Comparison of ENCODE assay signal across 8 cellular contexts in the genomic region with DNA sequence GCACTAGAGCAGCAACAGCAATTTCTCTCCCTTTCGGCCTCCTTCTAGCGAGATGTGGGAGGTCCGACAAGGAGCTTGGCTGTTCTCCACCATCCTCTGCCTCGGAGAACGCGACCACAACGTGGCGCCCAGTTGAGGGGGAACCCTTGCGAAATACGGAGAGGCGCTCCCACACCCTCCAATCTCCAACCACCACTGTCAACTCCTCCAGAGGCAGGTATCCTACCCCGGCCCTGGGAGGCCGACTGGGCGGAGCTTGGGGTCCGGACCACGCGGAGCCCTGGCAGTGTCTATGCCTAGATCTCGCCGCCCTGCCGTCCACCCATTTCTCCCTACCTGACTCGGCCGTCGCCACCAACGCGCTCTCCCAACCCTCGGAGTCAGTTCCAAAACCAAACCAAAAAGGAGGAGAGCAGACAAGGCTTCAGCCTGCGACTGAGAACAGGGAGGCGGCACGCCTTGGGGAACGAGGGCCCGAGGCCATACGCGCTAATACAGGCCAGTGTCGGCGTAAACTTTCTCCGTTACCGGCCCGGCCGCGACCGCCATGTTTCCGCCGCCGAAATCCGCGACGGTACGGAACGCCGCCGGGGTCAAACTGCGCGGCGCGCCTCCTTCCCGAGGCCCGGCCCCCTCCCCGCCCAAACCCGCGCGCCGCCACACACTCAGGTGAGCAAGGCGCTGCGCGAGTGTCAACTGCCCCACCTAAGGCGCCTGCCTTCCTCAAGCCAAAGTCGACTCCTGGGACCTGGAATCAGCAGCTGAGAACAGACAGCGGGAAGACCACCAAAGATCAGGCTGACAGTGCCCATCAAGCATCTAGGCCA. TPM values are rescaled to one million over a fixed set of nuclear protein-coding genes. Genes with fewer than 3 reads are reported as not detected.
A peak's percentile ranks its signal among the peaks of the same experiment; 100 is the strongest.
DNase-seq lines count a peak whose midpoint lies in the region; ATAC-seq and TF ChIP-seq lines count a peak whose summit lies in the region.

A gene with protein sequence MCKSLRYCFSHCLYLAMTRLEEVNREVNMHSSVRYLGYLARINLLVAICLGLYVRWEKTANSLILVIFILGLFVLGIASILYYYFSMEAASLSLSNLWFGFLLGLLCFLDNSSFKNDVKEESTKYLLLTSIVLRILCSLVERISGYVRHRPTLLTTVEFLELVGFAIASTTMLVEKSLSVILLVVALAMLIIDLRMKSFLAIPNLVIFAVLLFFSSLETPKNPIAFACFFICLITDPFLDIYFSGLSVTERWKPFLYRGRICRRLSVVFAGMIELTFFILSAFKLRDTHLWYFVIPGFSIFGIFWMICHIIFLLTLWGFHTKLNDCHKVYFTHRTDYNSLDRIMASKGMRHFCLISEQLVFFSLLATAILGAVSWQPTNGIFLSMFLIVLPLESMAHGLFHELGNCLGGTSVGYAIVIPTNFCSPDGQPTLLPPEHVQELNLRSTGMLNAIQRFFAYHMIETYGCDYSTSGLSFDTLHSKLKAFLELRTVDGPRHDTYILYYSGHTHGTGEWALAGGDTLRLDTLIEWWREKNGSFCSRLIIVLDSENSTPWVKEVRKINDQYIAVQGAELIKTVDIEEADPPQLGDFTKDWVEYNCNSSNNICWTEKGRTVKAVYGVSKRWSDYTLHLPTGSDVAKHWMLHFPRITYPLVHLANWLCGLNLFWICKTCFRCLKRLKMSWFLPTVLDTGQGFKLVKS (minus strand): TSS at position 570 of the 827 bp plus-strand sequence. CDS start 5,568 bp downstream, outside the sequence.

- peak; percentile 28 to 38 for TF ChIP-seq POLR2A in gastroesophageal sphincter (IDR thresholded peaks at IDR 0.05)

- H3K4me3 ChIP-seq in HAP-1 (peak within 1 kb of the TSS; percentile 65), MG63 (peak within 1 kb of the TSS; percentile 83), gastroesophageal sphincter (peak within 1 kb of the TSS; percentile 58 to 77), neutrophil (ENCODE audit: low read depth in 1 of 2, low read length in 1 of 2) (peak within 1 kb of the TSS; percentile 68 to 86)

- peak within 1 kb of the TSS; percentile 93 for H3K4me3 Mint-ChIP-seq in activated naive CD4-positive, alpha-beta T cell treated with anti-CD3 and anti-CD28 coated beads for 36 hours

- whole genome bisulfite sequencing in gastroesophageal sphincter (ENCODE audit: low coverage in 1 of 2), 2 donors: 0% methylated on average over 9 of the region's 68 CpGs; no CpG with 5 or more reads in 1 of the 2 donors

- no peak for TF ChIP-seq EP300 in gastroesophageal sphincter (IDR thresholded peaks at IDR 0.05)

- no peaks in the 10 kb centered on the region for H3K27me3 Mint-ChIP-seq in activated naive CD4-positive, alpha-beta T cell treated with anti-CD3 and anti-CD28 coated beads for 36 hours (ENCODE audit: low read depth)

- H3K4me1 Mint-ChIP-seq in activated naive CD4-positive, alpha-beta T cell treated with anti-CD3 and anti-CD28 coated beads for 36 hours (ENCODE audit: low read depth): peaks cover 44% of the 10 kb centered on the region

- H3K27me3 ChIP-seq in HAP-1 (ENCODE audit: low read depth) (no peaks in the 10 kb centered on the region), MG63 (no peaks in the 10 kb centered on the region), gastroesophageal sphincter (no peaks in the 10 kb centered on the region), neutrophil (no peaks in the 10 kb centered on the region)

- TF ChIP-seq CTCF in gastroesophageal sphincter (IDR thresholded peaks at IDR 0.05): no peak
- TF ChIP-seq CTCF in neutrophil (IDR thresholded peaks at IDR 0.05): no peak
- no peak for TF ChIP-seq CTCF in subcutaneous adipose tissue (IDR thresholded peaks at IDR 0.05; ENCODE audit: low read depth)

- H3K4me1 ChIP-seq in HAP-1 (peaks cover 18% of the 10 kb centered on the region), gastroesophageal sphincter (peaks cover 0 to 21% (median 12%) of the 10 kb centered on the region in 3 donors), neutrophil (ENCODE audit: control insufficient read depth in 1 of 2, insufficient read depth in 1 of 2, low read depth in 1 of 2, low read length in 1 of 2) (peaks cover 16 to 18% of the 10 kb centered on the region in 2 experiments)

- in situ Hi-C loops in HAP-1 (cut with MboI; ENCODE audit: low sequenced_read_pairs): no loop called here

- H3K36me3 ChIP-seq in HAP-1 (replicated peaks) (no peaks in the 10 kb centered on the region), MG63 (no peaks in the 10 kb centered on the region; the same call in 1 of the 2 replicates), gastroesophageal sphincter (no peaks in the 10 kb centered on the region), neutrophil (no peaks in the 10 kb centered on the region)

- intact Hi-C loops in activated naive CD4-positive, alpha-beta T cell treated with anti-CD3 and anti-CD28 coated beads for 36 hours (cut with micrococcal nuclease): loop anchor here (1.0 to 10.0 kb wide), 6 partner anchors 8 to 915 kb away; partner anchors contain the start of genes DOCK4, IFRD1 and ZNF277

- H3K9me3 ChIP-seq in HAP-1 (no peaks in the 10 kb centered on the region), MG63 (no peaks in the 10 kb centered on the region), gastroesophageal sphincter (no peaks in the 10 kb centered on the region), neutrophil (no peaks in the 10 kb centered on the region)

- CTCF ChIA-PET in activated naive CD4-positive, alpha-beta T cell treated with anti-CD3 and anti-CD28 coated beads for 36 hours (lab: Charles Lee): interaction anchor here (0.7 kb wide), 1 partner anchor 76 kb away, joined by 4 read pairs; no protein-coding TSS in a partner anchor

- peak within 1 kb of the TSS; percentile 85 for H3K27ac Mint-ChIP-seq in activated naive CD4-positive, alpha-beta T cell treated with anti-CD3 and anti-CD28 coated beads for 36 hours

- peaks cover 10% of the 10 kb centered on the region for H3K36me3 Mint-ChIP-seq in activated naive CD4-positive, alpha-beta T cell treated with anti-CD3 and anti-CD28 coated beads for 36 hours (ENCODE audit: low read depth)

- peak within 1 kb of the TSS; percentile 39 to 90 (median 88) for H3K27ac ChIP-seq in gastroesophageal sphincter
- peak within 1 kb of the TSS; percentile 86 for H3K27ac ChIP-seq in neutrophil

- ATAC-seq in gastroesophageal sphincter: peak; percentile 84

- peak; percentile 81 for DNase-seq in GDM1 (lab: John Stamatoyannopoulos, UW)
- DNase-seq in HAP-1 (ENCODE audit: low spot score in 2 of 2): peak; percentile 67 to 83
- DNase-seq in MG63: peak; percentile 80
- DNase-seq in SK-N-DZ (ENCODE audit: low spot score): peak; percentile 84
- peak; percentile 90 for DNase-seq in activated naive CD4-positive, alpha-beta T cell treated with anti-CD3 and anti-CD28 coated beads for 36 hours

- H3K9me3 Mint-ChIP-seq in activated naive CD4-positive, alpha-beta T cell treated with anti-CD3 and anti-CD28 coated beads for 36 hours: no peaks in the 10 kb centered on the region

RNA-seq across cellular contexts. Expression of the gene that starts here (rescaled TPM):
- total RNA-seq in MG63 (2014; rRNA removed; shearing (Covaris generic); ENCODE audit: low replicate concordance): 3.1 and 4.2 TPM in 2 replicates
- polyA plus RNA-seq in SK-N-DZ (2014; cell fraction: cytosol; rRNA removed): 18.8 and 19.3 TPM in 2 replicates
- polyA plus RNA-seq in SK-N-DZ (2014; cell fraction: nucleus; rRNA removed): 14.1 and 21.6 TPM in 2 replicates
- 10 to 100 TPM; 18.6 to 20.4 TPM for total RNA-seq in activated naive CD4-positive, alpha-beta T cell treated with anti-CD3 and anti-CD28 coated beads for 36 hours
- total RNA-seq in gastroesophageal sphincter: 10 to 100 TPM; 11.4 to 23.7 (median 19.0) TPM
- 10 to 100 TPM; 20.0 to 28.0 (median 23.4) TPM for total RNA-seq in subcutaneous adipose tissue

Comparison
In these comparisons a context has a peak if more than half of its experiments do, and no peak if none do; other contexts are left out.
1. Peak in every context shown above with its lines: DNase-seq, ATAC-seq, H3K4me3 ChIP-seq and H3K27ac ChIP-seq.